In the genomic region with DNA sequence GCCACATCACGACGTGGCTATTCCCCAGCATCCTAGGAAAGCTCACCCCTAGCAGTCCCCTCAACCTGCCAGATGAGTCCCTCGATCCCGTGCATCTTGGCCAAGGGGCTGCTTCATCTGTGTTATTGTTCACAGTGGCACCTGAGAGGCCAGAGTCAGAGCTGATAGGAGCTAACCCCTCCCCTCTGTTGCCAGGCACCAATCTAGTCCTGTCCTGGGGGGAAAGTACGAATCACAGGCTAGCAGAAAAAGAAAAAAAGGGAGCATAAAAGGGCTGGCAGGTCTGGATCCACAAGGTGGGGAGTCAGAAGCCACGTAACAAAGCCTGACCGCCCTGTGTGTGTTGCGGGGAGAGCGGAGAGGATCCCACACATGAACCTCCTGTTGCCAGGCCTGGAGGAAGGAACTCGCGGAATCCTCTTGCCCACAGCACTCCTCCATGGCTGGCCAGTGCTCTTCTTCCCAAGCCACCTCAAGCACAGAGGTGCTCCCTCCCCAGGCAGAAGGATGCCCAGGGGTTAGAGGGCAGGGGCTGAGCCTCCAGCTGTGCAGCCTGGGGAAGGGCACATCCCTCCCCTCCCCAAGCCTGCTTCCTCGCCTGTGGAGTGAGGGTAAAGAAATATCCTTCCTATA, we compare ENCODE assay signal across 1 cellular context.
TF ChIP-seq lines count a peak whose summit lies in the region.

No MANE protein-coding gene starts in this region.

TF ChIP-seq in H1, 55 proteins besides CTCF, POLR2A, EP300 and RAD21:
- TF ChIP-seq POU5F1 (IDR thresholded peaks at IDR 0.05; ENCODE audit: low read depth, low read length) (no peak), JUN (IDR thresholded peaks at IDR 0.05; ENCODE audit: low read depth, low read length) (no peak), CBX5 (IDR thresholded peaks at IDR 0.05; ENCODE audit: low read depth, low read length) (no peak), POLR2AphosphoS5 (IDR thresholded peaks at IDR 0.05; ENCODE audit: low read depth, low read length) (no peak), HDAC6 (IDR thresholded peaks at IDR 0.05; ENCODE audit: low read depth, low read length) (no peak), CBX8 (IDR thresholded peaks at IDR 0.05; ENCODE audit: borderline replicate concordance, low read depth, low read length) (no peak), SAP30 (IDR thresholded peaks at IDR 0.05; ENCODE audit: insufficient read depth, insufficient replicate concordance, low read length) (no peak), TAF1 (IDR thresholded peaks at IDR 0.05; ENCODE audit: low read depth, low read length) (no peak), MAFK (IDR thresholded peaks at IDR 0.05; ENCODE audit: low read depth, low read length) (no peak)
- TF ChIP-seq, protein P1, sequence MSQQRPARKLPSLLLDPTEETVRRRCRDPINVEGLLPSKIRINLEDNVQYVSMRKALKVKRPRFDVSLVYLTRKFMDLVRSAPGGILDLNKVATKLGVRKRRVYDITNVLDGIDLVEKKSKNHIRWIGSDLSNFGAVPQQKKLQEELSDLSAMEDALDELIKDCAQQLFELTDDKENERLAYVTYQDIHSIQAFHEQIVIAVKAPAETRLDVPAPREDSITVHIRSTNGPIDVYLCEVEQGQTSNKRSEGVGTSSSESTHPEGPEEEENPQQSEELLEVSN (IDR thresholded peaks at IDR 0.05): no peak
- TF ChIP-seq, protein P2, sequence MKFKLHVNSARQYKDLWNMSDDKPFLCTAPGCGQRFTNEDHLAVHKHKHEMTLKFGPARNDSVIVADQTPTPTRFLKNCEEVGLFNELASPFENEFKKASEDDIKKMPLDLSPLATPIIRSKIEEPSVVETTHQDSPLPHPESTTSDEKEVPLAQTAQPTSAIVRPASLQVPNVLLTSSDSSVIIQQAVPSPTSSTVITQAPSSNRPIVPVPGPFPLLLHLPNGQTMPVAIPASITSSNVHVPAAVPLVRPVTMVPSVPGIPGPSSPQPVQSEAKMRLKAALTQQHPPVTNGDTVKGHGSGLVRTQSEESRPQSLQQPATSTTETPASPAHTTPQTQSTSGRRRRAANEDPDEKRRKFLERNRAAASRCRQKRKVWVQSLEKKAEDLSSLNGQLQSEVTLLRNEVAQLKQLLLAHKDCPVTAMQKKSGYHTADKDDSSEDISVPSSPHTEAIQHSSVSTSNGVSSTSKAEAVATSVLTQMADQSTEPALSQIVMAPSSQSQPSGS (IDR thresholded peaks at IDR 0.05; ENCODE audit: low read length): no peak
